ENCODE assay signal across 23 cellular contexts in genomic region chr21:42777064-42777756, GRCh38.
DNase-seq lines count a peak whose midpoint lies in the region; ATAC-seq and TF ChIP-seq lines count a peak whose summit lies in the region.
"Had no signal": no experiment of that assay in that cellular context is flagged by ENCODE, and none has a peak within 500 bp of the region (broad histone marks: within the 10 kb centered on the region; RNA-seq: fewer than 3 reads in every experiment).

No MANE protein-coding gene starts in this region.

- no peak overlapping the region for H3K4me3 ChIP-seq in endodermal cell (ENCODE audit: low read length)
- H3K4me3 ChIP-seq: transverse colon had no signal

- peaks cover 25% of the 10 kb centered on the region for H3K27me3 Mint-ChIP-seq in stimulated activated naive CD8-positive, alpha-beta T cell treated with anti-CD3 and anti-CD28 coated beads, Interleukin-15, amount 100 ng/mL, for 72 hours
- H3K27me3 Mint-ChIP-seq in endodermal cell (ENCODE audit: insufficient read depth), result peaks cover 19% of the 10 kb centered on the region
- H3K27me3 Mint-ChIP-seq in neural crest cell (ENCODE audit: low read depth), result peaks cover 28% of the 10 kb centered on the region
- H3K27me3 Mint-ChIP-seq: activated CD8-positive, alpha-beta T cell treated with anti-CD3 and anti-CD28 coated beads for 36 hours had no signal

- H3K27me3 ChIP-seq in endodermal cell (ENCODE audit: control insufficient read depth, insufficient read depth, low read length, poor library complexity, severe bottlenecking), result peaks cover 10% of the 10 kb centered on the region

- peaks cover 37% of the 10 kb centered on the region for H3K36me3 ChIP-seq in endodermal cell (ENCODE audit: control insufficient read depth, insufficient read depth, low read length)

- peak; percentile 36 for ATAC-seq in stimulated activated naive CD8-positive, alpha-beta T cell treated with anti-CD3 and anti-CD28 coated beads, Interleukin-15, amount 100 ng/mL, for 72 hours
- no peak for ATAC-seq in stimulated activated naive CD8-positive, alpha-beta T cell treated with anti-CD3 and anti-CD28 coated beads, Interleukin-15, Interleukin-2, amounts not matched to agents 100 U/mL and 50 U/mL, for 24 hours
- ATAC-seq in GM21515 (IDR thresholded peaks at IDR 0.05; ENCODE audit: unreplicated experiment), result no peak
- ATAC-seq: activated CD4-positive, CD25-positive, alpha-beta regulatory T cell treated with anti-CD3 and anti-CD28 coated beads, Interleukin-2, amount 50 U/mL, for 24 hours; activated CD8-positive, alpha-beta T cell treated with anti-CD3 and anti-CD28 coated beads for 36 hours; HCT116; left colon had no signal

- 89 to 93% methylated on average over 15 to 18 of the region's 18 CpGs for WGBS in endodermal cell (ENCODE audit: insufficient coverage in 1 of 2, insufficient read length in 1 of 2), 2 experiments

- H3K27ac ChIP-seq in endodermal cell (ENCODE audit: low read depth, low read length), result peak overlapping the region; percentile 99
- H3K27ac ChIP-seq: transverse colon had no signal

- no peak overlapping the region for H3K4me3 Mint-ChIP-seq in stimulated activated naive CD8-positive, alpha-beta T cell treated with anti-CD3 and anti-CD28 coated beads, Interleukin-15, amount 100 ng/mL, for 72 hours
- H3K4me3 Mint-ChIP-seq in endodermal cell (no peak overlapping the region), neural crest cell (peak overlapping the region; percentile 21)
- H3K4me3 Mint-ChIP-seq: activated CD8-positive, alpha-beta T cell treated with anti-CD3 and anti-CD28 coated beads for 36 hours had no signal

- H3K9me3 Mint-ChIP-seq in stimulated activated naive CD8-positive, alpha-beta T cell treated with anti-CD3 and anti-CD28 coated beads, Interleukin-15, amount 100 ng/mL, for 72 hours, result no peaks in the 10 kb centered on the region
- H3K9me3 Mint-ChIP-seq in endodermal cell (peaks cover 9% of the 10 kb centered on the region), neural crest cell (no peaks in the 10 kb centered on the region)
- H3K9me3 Mint-ChIP-seq: activated CD8-positive, alpha-beta T cell treated with anti-CD3 and anti-CD28 coated beads for 36 hours had no signal

- H3K4me1 Mint-ChIP-seq in stimulated activated naive CD8-positive, alpha-beta T cell treated with anti-CD3 and anti-CD28 coated beads, Interleukin-15, amount 100 ng/mL, for 72 hours, result peaks cover 22% of the 10 kb centered on the region
- peaks cover 32% of the 10 kb centered on the region for H3K4me1 Mint-ChIP-seq in endodermal cell
- H3K4me1 Mint-ChIP-seq in neural crest cell, result peaks cover 31% of the 10 kb centered on the region

- DNase-seq in stimulated activated naive CD8-positive, alpha-beta T cell treated with anti-CD3 and anti-CD28 coated beads, Interleukin-15, amount 100 ng/mL, for 72 hours, result no peak
- no peak for DNase-seq in stimulated activated naive CD8-positive, alpha-beta T cell treated with anti-CD3 and anti-CD28 coated beads, Interleukin-15, Interleukin-2, amounts not matched to agents 100 U/mL and 50 U/mL, for 24 hours
- no peak for DNase-seq in endodermal cell
- DNase-seq in neural crest cell (ENCODE audit: low read depth, low spot score), result no peak
- DNase-seq in ecto neural progenitor cell (ENCODE audit: low spot score), result no peak
- DNase-seq in cerebellar cortex (ENCODE audit: low spot score), result no peak
- no peak for DNase-seq in NCI-H510A treated with DMSO at 0.1 percent for 48 hours (lab: John Stamatoyannopoulos, UW)
- DNase-seq: activated CD8-positive, alpha-beta T cell treated with anti-CD3 and anti-CD28 coated beads for 36 hours; activated gamma-delta T cell treated with Interleukin-2 at 50 U/mL for 16 hours; Calu3; cortex of kidney; EL; left colon; NCI-H2029 treated with DMSO at 0.1 percent for 48 hours; NCI-H226; NCI-H82; SHP77 treated with DMSO at 0.1 percent for 48 hours; small intestine; stimulated activated CD4-positive, alpha-beta T cell treated with anti-CD3 and anti-CD28 coated beads, Interleukin-4, amount 100 ng/mL, for 1 hour; transverse colon had no signal

- no peak overlapping the region for H3K27ac Mint-ChIP-seq in stimulated activated naive CD8-positive, alpha-beta T cell treated with anti-CD3 and anti-CD28 coated beads, Interleukin-15, amount 100 ng/mL, for 72 hours
- no peak overlapping the region for H3K27ac Mint-ChIP-seq in endodermal cell
- no peak overlapping the region for H3K27ac Mint-ChIP-seq in neural crest cell (ENCODE audit: unreplicated experiment)
- H3K27ac Mint-ChIP-seq: activated CD8-positive, alpha-beta T cell treated with anti-CD3 and anti-CD28 coated beads for 36 hours had no signal

- H3K9me3 ChIP-seq in endodermal cell (ENCODE audit: control insufficient read depth, low read length), result no peaks in the 10 kb centered on the region
- H3K9me3 ChIP-seq: transverse colon had no signal

- H3K9ac ChIP-seq in endodermal cell (ENCODE audit: extremely low read depth, low read length, poor library complexity, severe bottlenecking), result no peak overlapping the region

- H3K36me3 Mint-ChIP-seq in endodermal cell (ENCODE audit: low read depth), result peaks cover 33% of the 10 kb centered on the region
- H3K36me3 Mint-ChIP-seq in neural crest cell (ENCODE audit: low read depth), result peaks cover 19% of the 10 kb centered on the region

- no peak for TF ChIP-seq CTCF in endodermal cell (conservative IDR thresholded peaks at IDR 0.05)
- TF ChIP-seq CTCF in neural crest cell (conservative IDR thresholded peaks at IDR 0.05), result no peak

- peaks cover 13% of the 10 kb centered on the region for H3K4me1 ChIP-seq in endodermal cell (ENCODE audit: control insufficient read depth, insufficient read depth, low read length)
